Comparison of ENCODE assay signal across 9 cellular contexts in genomic region chr3:151305081-151305777, GRCh38. TPM values are rescaled to one million over a fixed set of nuclear protein-coding genes. Genes with fewer than 3 reads are reported as not detected.
DNase-seq lines count a peak whose midpoint lies in the region; ATAC-seq and TF ChIP-seq lines count a peak whose summit lies in the region.
"Had no signal": no experiment of that assay in that cellular context is flagged by ENCODE, and none has a peak within 500 bp of the region (broad histone marks: within the 10 kb centered on the region; RNA-seq: fewer than 3 reads in every experiment).

No MANE protein-coding gene starts in this region.

- ATAC-seq in HG02763 (IDR thresholded peaks at IDR 0.05; ENCODE audit: unreplicated experiment) (no peak), HG02642 (IDR thresholded peaks at IDR 0.05; ENCODE audit: poor library complexity, unreplicated experiment) (no peak), GM21529 (IDR thresholded peaks at IDR 0.05; ENCODE audit: unreplicated experiment) (no peak)

- H3K4me3 Mint-ChIP-seq in chondrocyte (ENCODE audit: unreplicated experiment), result no peak overlapping the region

- no peaks in the 10 kb centered on the region for H3K9me3 ChIP-seq in Karpas-422 (ENCODE audit: low read length)

- peak; percentile 60 for TF ChIP-seq CTCF in chondrocyte (IDR thresholded peaks at IDR 0.05)

- H3K27ac ChIP-seq in Karpas-422 (ENCODE audit: low read length), result no peak overlapping the region

- no peaks in the 10 kb centered on the region for H3K9me3 Mint-ChIP-seq in chondrocyte (ENCODE audit: low read depth)

- no peaks in the 10 kb centered on the region for H3K27me3 Mint-ChIP-seq in chondrocyte (ENCODE audit: low read depth)

- no peak overlapping the region for H3K9ac ChIP-seq in Karpas-422 (ENCODE audit: low read length)

- peaks cover 24% of the 10 kb centered on the region for H3K4me1 Mint-ChIP-seq in chondrocyte (ENCODE audit: low read depth)

- no peaks in the 10 kb centered on the region for H3K79me2 ChIP-seq in Karpas-422 (ENCODE audit: low read length)

- 0 out of 2 replicates have a peak, but pooled peaks cover 4% of the 10 kb centered on the region for H3K4me1 ChIP-seq in Karpas-422 (ENCODE audit: low read length)

- no peaks in the 10 kb centered on the region for H3K36me3 Mint-ChIP-seq in chondrocyte (ENCODE audit: low read depth)

- H3K9me2 ChIP-seq in Karpas-422 (replicated peaks; ENCODE audit: insufficient read depth, low read length), result no peaks in the 10 kb centered on the region

- H3K27ac Mint-ChIP-seq in chondrocyte (ENCODE audit: unreplicated experiment), result peak overlapping the region; percentile 90

- H3K4me3 ChIP-seq in Karpas-422 (ENCODE audit: low read length), result no peak overlapping the region

- peak; percentile 97 for DNase-seq in Daoy (ENCODE audit: low read depth)
- DNase-seq in NCI-H69 (lab: John Stamatoyannopoulos, UW), result peak; percentile 1
- DNase-seq in chondrocyte (ENCODE audit: low spot score), result no peak
- peak; percentile 11 for DNase-seq in midbrain (lab: John Stamatoyannopoulos, UW)
- no peak for DNase-seq in Karpas-422

- H4K20me1 ChIP-seq in Karpas-422 (ENCODE audit: insufficient read depth, low read depth, low read length), result no peaks in the 10 kb centered on the region

- no peaks in the 10 kb centered on the region for H3K36me3 ChIP-seq in Karpas-422 (ENCODE audit: insufficient read depth, low read length)

- H3K4me2 ChIP-seq in Karpas-422 (ENCODE audit: low read depth, low read length, poor library complexity, severe bottlenecking), result no peak overlapping the region

- no peak overlapping the region for H2AFZ ChIP-seq in Karpas-422 (ENCODE audit: low read length)

- no peaks in the 10 kb centered on the region for H3K27me3 ChIP-seq in Karpas-422 (ENCODE audit: low read length)

RNA-seq across cellular contexts. Expression of gene GPR87, which starts 11.4 kb away (rescaled TPM):
- total RNA-seq in Daoy (2014; rRNA removed; shearing (Covaris generic)), result 0.40 and 0.77 TPM in 2 replicates
- total RNA-seq in chondrocyte, result not detected in 3 replicates
- not detected in 2 replicates for total RNA-seq in Karpas-422 (2014; rRNA removed; shearing (Covaris generic); ENCODE audit: low replicate concordance)

RNA-seq across cellular contexts. Expression of gene P2RY13, which starts 24.1 kb away (rescaled TPM):
- not detected in 2 replicates for total RNA-seq in Daoy (2014; rRNA removed; shearing (Covaris generic))
- total RNA-seq in chondrocyte, result not detected in 3 replicates
- total RNA-seq in Karpas-422 (2014; rRNA removed; shearing (Covaris generic); ENCODE audit: low replicate concordance), result 0.40 and 0.97 TPM in 2 replicates
- total RNA-seq: glomerular endothelial cell had no signal

RNA-seq across cellular contexts. Expression of gene P2RY14, which starts 26.9 kb away (rescaled TPM):
- total RNA-seq in Daoy (2014; rRNA removed; shearing (Covaris generic)), result not detected in 2 replicates
- not detected in 3 replicates for total RNA-seq in chondrocyte
- not detected in 2 replicates for total RNA-seq in Karpas-422 (2014; rRNA removed; shearing (Covaris generic); ENCODE audit: low replicate concordance)
- total RNA-seq: glomerular endothelial cell had no signal

Comparison
In these comparisons a context has a peak if more than half of its experiments do, and no peak if none do; other contexts are left out.
1. DNase-seq: peak in Daoy (single experiment), NCI-H69 (single experiment) and midbrain (single experiment); none in chondrocyte (single experiment) and Karpas-422 (single experiment).